Comparison of ENCODE assay signal across 15 cellular contexts in genomic region chr6:97958143-97958542, GRCh38.
DNase-seq lines count a peak whose midpoint lies in the region; ATAC-seq and TF ChIP-seq lines count a peak whose summit lies in the region.
"Had no signal": no experiment of that assay in that cellular context is flagged by ENCODE, and none has a peak within 500 bp of the region (broad histone marks: within the 10 kb centered on the region; RNA-seq: fewer than 3 reads in every experiment).

No MANE protein-coding gene starts in this region.

- H3K27ac ChIP-seq in SJCRH30: no peak overlapping the region
- H3K27ac ChIP-seq: BLaER1 treated with 17β-estradiol and CSF1 and Interleukin-3, amounts not matched to agents 10 nM and 100 nM had no signal

- peak; percentile 6 for DNase-seq in ELR (ENCODE audit: low read depth)
- DNase-seq in SJCRH30: peak; percentile 5 to 7
- DNase-seq in fibroblast of pulmonary artery (ENCODE audit: low read depth): peak; percentile 3
- DNase-seq in neural crest cell (ENCODE audit: low read depth, low spot score): peak; percentile 5
- no peak for DNase-seq in NCI-H2227 treated with DMSO at 0.1 percent for 48 hours (lab: John Stamatoyannopoulos, UW)
- no peak for DNase-seq in foreskin fibroblast
- DNase-seq: activated CD8-positive, alpha-beta memory T cell treated with anti-CD3 and anti-CD28 coated beads, Interleukin-2, amount 10 ng/mL, durations not matched to agents 7 days and 5 days; NCI-H1417 treated with DMSO at 0.1 percent for 48 hours; NCI-H526 treated with DMSO at 0.1 percent for 48 hours; SIG-M5 had no signal

- no peaks in the 10 kb centered on the region for H3K36me3 ChIP-seq in SJCRH30
- H3K36me3 ChIP-seq: BLaER1 treated with 17β-estradiol and CSF1 and Interleukin-3, amounts not matched to agents 10 nM and 100 nM had no signal

- peaks cover 2% of the 10 kb centered on the region for H3K36me3 Mint-ChIP-seq in neural crest cell (ENCODE audit: low read depth)
- H3K36me3 Mint-ChIP-seq: activated CD8-positive, alpha-beta memory T cell treated with anti-CD3 and anti-CD28 coated beads, Interleukin-2, amount 10 ng/mL, durations not matched to agents 7 days and 5 days; activated naive CD4-positive, alpha-beta T cell treated with anti-CD3 and anti-CD28 coated beads, Interleukin-2, amount 50 U/mL, for 24 hours had no signal

- H3K4me1 ChIP-seq in SJCRH30: no peaks in the 10 kb centered on the region

- H3K27me3 Mint-ChIP-seq in neural crest cell (ENCODE audit: low read depth): no peaks in the 10 kb centered on the region
- H3K27me3 Mint-ChIP-seq: activated CD8-positive, alpha-beta memory T cell treated with anti-CD3 and anti-CD28 coated beads, Interleukin-2, amount 10 ng/mL, durations not matched to agents 7 days and 5 days; activated naive CD4-positive, alpha-beta T cell treated with anti-CD3 and anti-CD28 coated beads, Interleukin-2, amount 50 U/mL, for 24 hours; stimulated activated naive CD8-positive, alpha-beta T cell treated with anti-CD3 and anti-CD28 coated beads, Interleukin-15, Interleukin-2, amounts not matched to agents 100 ng/mL and 50 ng/mL, for 24 hours had no signal

- no peak overlapping the region for H3K27ac Mint-ChIP-seq in neural crest cell (ENCODE audit: unreplicated experiment)
- H3K27ac Mint-ChIP-seq: activated CD8-positive, alpha-beta memory T cell treated with anti-CD3 and anti-CD28 coated beads, Interleukin-2, amount 10 ng/mL, durations not matched to agents 7 days and 5 days; activated naive CD4-positive, alpha-beta T cell treated with anti-CD3 and anti-CD28 coated beads, Interleukin-2, amount 50 U/mL, for 24 hours; stimulated activated naive CD8-positive, alpha-beta T cell treated with anti-CD3 and anti-CD28 coated beads, Interleukin-15, Interleukin-2, amounts not matched to agents 100 ng/mL and 50 ng/mL, for 24 hours had no signal

- H3K9me3 ChIP-seq in SJCRH30 (replicated peaks): no peaks in the 10 kb centered on the region
- H3K9me3 ChIP-seq: BLaER1 treated with 17β-estradiol and CSF1 and Interleukin-3, amounts not matched to agents 10 nM and 100 nM had no signal

- peaks cover 5% of the 10 kb centered on the region; the same call in 1 of the 2 replicates for H3K27me3 ChIP-seq in SJCRH30
- H3K27me3 ChIP-seq: BLaER1 treated with 17β-estradiol and CSF1 and Interleukin-3, amounts not matched to agents 10 nM and 100 nM had no signal

- H3K4me3 ChIP-seq in SJCRH30: no peak overlapping the region
- H3K4me3 ChIP-seq in fibroblast of pulmonary artery (replicated peaks; ENCODE audit: low read depth, low read length): no peak overlapping the region
- no peak overlapping the region for H3K4me3 ChIP-seq in foreskin fibroblast (ENCODE audit: low read depth in 1 of 2, low read length in 2 of 2)
- H3K4me3 ChIP-seq: BLaER1 treated with 17β-estradiol and CSF1 and Interleukin-3, amounts not matched to agents 10 nM and 100 nM had no signal

- no peaks in the 10 kb centered on the region for H3K4me1 Mint-ChIP-seq in neural crest cell
- H3K4me1 Mint-ChIP-seq: activated CD8-positive, alpha-beta memory T cell treated with anti-CD3 and anti-CD28 coated beads, Interleukin-2, amount 10 ng/mL, durations not matched to agents 7 days and 5 days; activated naive CD4-positive, alpha-beta T cell treated with anti-CD3 and anti-CD28 coated beads, Interleukin-2, amount 50 U/mL, for 24 hours had no signal

- TF ChIP-seq CTCF in fibroblast of pulmonary artery (IDR thresholded peaks at IDR 0.05; ENCODE audit: low read length, missing control alignments) (no peak), neural crest cell (conservative IDR thresholded peaks at IDR 0.05) (no peak), foreskin fibroblast (IDR thresholded peaks at IDR 0.05; ENCODE audit: low read depth, low read length) (no peak)

- peaks cover 7% of the 10 kb centered on the region for H3K9me3 Mint-ChIP-seq in neural crest cell
- H3K9me3 Mint-ChIP-seq: activated naive CD4-positive, alpha-beta T cell treated with anti-CD3 and anti-CD28 coated beads, Interleukin-2, amount 50 U/mL, for 24 hours had no signal

- H3K4me3 Mint-ChIP-seq in neural crest cell: no peak overlapping the region
- H3K4me3 Mint-ChIP-seq: activated CD8-positive, alpha-beta memory T cell treated with anti-CD3 and anti-CD28 coated beads, Interleukin-2, amount 10 ng/mL, durations not matched to agents 7 days and 5 days; activated naive CD4-positive, alpha-beta T cell treated with anti-CD3 and anti-CD28 coated beads, Interleukin-2, amount 50 U/mL, for 24 hours; stimulated activated naive CD8-positive, alpha-beta T cell treated with anti-CD3 and anti-CD28 coated beads, Interleukin-15, Interleukin-2, amounts not matched to agents 100 ng/mL and 50 ng/mL, for 24 hours had no signal

- ATAC-seq in GM19324 (IDR thresholded peaks at IDR 0.05; ENCODE audit: low FRiP score, unreplicated experiment): no peak
- ATAC-seq in HG02973 (IDR thresholded peaks at IDR 0.05; ENCODE audit: unreplicated experiment): no peak
- ATAC-seq: activated CD8-positive, alpha-beta memory T cell treated with anti-CD3 and anti-CD28 coated beads, Interleukin-2, amount 10 ng/mL, durations not matched to agents 7 days and 5 days had no signal

Comparison
In these comparisons a context has a peak if more than half of its experiments do, and no peak if none do; other contexts are left out.
1. DNase-seq: peak in ELR (single experiment), SJCRH30 (2 of 2), fibroblast of pulmonary artery (single experiment) and neural crest cell (single experiment); none in NCI-H2227 treated with DMSO at 0.1 percent for 48 hours (single experiment) and foreskin fibroblast (0 of 2).